34 cellular contexts compared by ENCODE assay signal in the genomic region with DNA sequence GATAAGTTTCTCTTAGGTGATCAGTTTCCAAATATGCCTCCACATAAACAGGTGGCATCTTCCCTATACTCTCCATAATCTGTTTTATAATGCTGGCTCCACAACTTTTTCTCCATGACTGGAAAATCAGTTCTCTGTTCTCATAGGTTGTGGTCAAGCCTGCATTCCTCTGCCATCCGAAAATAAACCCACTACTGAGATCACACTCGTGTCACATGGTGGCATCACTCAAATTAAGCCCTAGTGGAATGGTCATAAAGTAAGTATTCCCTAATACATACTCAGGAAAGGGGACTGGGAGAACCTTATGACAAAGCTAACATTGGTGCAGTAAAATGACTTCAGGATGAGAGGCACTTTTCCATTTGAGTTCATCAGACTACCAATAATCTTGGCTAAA.
"Had no signal": no experiment of that assay in that cellular context is flagged by ENCODE, and none has a peak within 500 bp of the region (broad histone marks: within the 10 kb centered on the region; RNA-seq: fewer than 3 reads in every experiment).

No MANE protein-coding gene starts in this region.

- DNase-seq: naive thymus-derived CD8-positive, alpha-beta T cell; nephron progenitor cell; occipital lobe; ovary; posterior cingulate gyrus; psoas muscle; right cardiac atrium; right lobe of liver; sigmoid colon; spleen; stimulated activated CD4-positive, alpha-beta T cell treated with anti-CD3 and anti-CD28 coated beads, Interleukin-12 subunit alpha, Interleukin-12 subunit beta, amount 100 ng/mL, for 4 hours; stimulated activated CD4-positive, alpha-beta T cell treated with anti-CD3 and anti-CD28 coated beads, Interleukin-1b, Interleukin-23, amount 100 ng/mL, for 48 hours; stimulated activated CD4-positive, alpha-beta T cell treated with anti-CD3 and anti-CD28 coated beads, Interleukin-4, amount 100 ng/mL, for 1 hour; stimulated activated CD4-positive, alpha-beta T cell treated with anti-CD3 and anti-CD28 coated beads, Interleukin-4, amount 100 ng/mL, for 4 hours; stimulated activated CD8-positive, alpha-beta memory T cell treated with anti-CD3 and anti-CD28 coated beads, Interleukin-4, amount 100 ng/mL, for 48 hours; stimulated activated naive CD4-positive, alpha-beta T cell; stimulated activated naive CD8-positive, alpha-beta T cell treated with anti-CD3 and anti-CD28 coated beads, Interleukin-15, amount 100 ng/mL, for 72 hours; stimulated activated naive CD8-positive, alpha-beta T cell treated with anti-CD3 and anti-CD28 coated beads, Interleukin-15, Interleukin-2, amounts not matched to agents 100 U/mL and 50 U/mL, for 24 hours; substantia nigra; testis; tibial artery; transverse colon; upper lobe of right lung; uterus had no signal

- ATAC-seq: naive thymus-derived CD8-positive, alpha-beta T cell; natural killer cell treated with Interleukin-12 subunit alpha and Interleukin-12 subunit beta and Interleukin-15 and Interleukin-18, amount 100 ng/mL, for 72 hours; psoas muscle; right cardiac atrium; right lobe of liver; stimulated activated memory B cell treated with anti-CD40 and anti-IgM and Interleukin-4, amounts not matched to agents 10 μg/mL and 1 μg/mL and 100 μg/mL, for 72 hours; stimulated activated naive CD8-positive, alpha-beta T cell treated with anti-CD3 and anti-CD28 coated beads, Interleukin-15, amount 100 ng/mL, for 72 hours; stimulated activated naive CD8-positive, alpha-beta T cell treated with anti-CD3 and anti-CD28 coated beads, Interleukin-15, Interleukin-2, amounts not matched to agents 100 U/mL and 50 U/mL, for 24 hours; upper lobe of right lung had no signal

- H3K36me3 ChIP-seq: neutrophil, ovary, right lobe of liver, sigmoid colon, spleen, suprapubic skin, tibial artery, transverse colon, upper lobe of right lung, uterus had no signal

- H3K27ac Mint-ChIP-seq: naive thymus-derived CD8-positive, alpha-beta T cell; natural killer cell treated with Interleukin-12 subunit alpha and Interleukin-12 subunit beta and Interleukin-15 and Interleukin-18, amount 100 ng/mL, for 72 hours; nephron progenitor cell; progenitor cell of endocrine pancreas; stimulated activated memory B cell treated with anti-CD40 and anti-IgM and Interleukin-4, amounts not matched to agents 10 μg/mL and 1 μg/mL and 100 μg/mL, for 72 hours; stimulated activated naive CD8-positive, alpha-beta T cell treated with anti-CD3 and anti-CD28 coated beads, Interleukin-15, amount 100 ng/mL, for 72 hours; type B pancreatic cell had no signal

- H3K27me3 Mint-ChIP-seq: progenitor cell of endocrine pancreas, type B pancreatic cell had no signal

- H3K9me3 ChIP-seq: neutrophil, ovary, psoas muscle, right lobe of liver, sigmoid colon, suprapubic skin, testis, tibial artery, transverse colon, upper lobe of right lung, uterus had no signal

- H3K4me3 Mint-ChIP-seq: naive thymus-derived CD8-positive, alpha-beta T cell; natural killer cell treated with Interleukin-12 subunit alpha and Interleukin-12 subunit beta and Interleukin-15 and Interleukin-18, amount 100 ng/mL, for 72 hours; nephron progenitor cell; neural crest cell; stimulated activated memory B cell treated with anti-CD40 and anti-IgM and Interleukin-4, amounts not matched to agents 10 μg/mL and 1 μg/mL and 100 μg/mL, for 72 hours; stimulated activated naive CD8-positive, alpha-beta T cell treated with anti-CD3 and anti-CD28 coated beads, Interleukin-15, amount 100 ng/mL, for 72 hours; type B pancreatic cell had no signal

- H3K9ac ChIP-seq: parathyroid adenoma had no signal

- H3K79me2 ChIP-seq: parathyroid adenoma had no signal

- H3K36me3 Mint-ChIP-seq: naive thymus-derived CD8-positive, alpha-beta T cell; natural killer cell treated with Interleukin-12 subunit alpha and Interleukin-12 subunit beta and Interleukin-15 and Interleukin-18, amount 100 ng/mL, for 72 hours; stimulated activated memory B cell treated with anti-CD40 and anti-IgM and Interleukin-4, amounts not matched to agents 10 μg/mL and 1 μg/mL and 100 μg/mL, for 72 hours; type B pancreatic cell had no signal

- H3K4me2 ChIP-seq: smooth muscle cell had no signal

- H3K4me3 ChIP-seq: ovary, psoas muscle, right lobe of liver, sigmoid colon, skin epidermis, smooth muscle cell, spleen, suprapubic skin, testis, tibial artery, transverse colon, upper lobe of right lung, uterus had no signal

- H2AFZ ChIP-seq: parathyroid adenoma had no signal

- H3K27ac ChIP-seq: neutrophil, ovary, parathyroid adenoma, psoas muscle, right lobe of liver, sigmoid colon, skin epidermis, spleen, suprapubic skin, testis, tibial artery, transverse colon, upper lobe of right lung, uterus had no signal

- H3K9me3 Mint-ChIP-seq: natural killer cell treated with Interleukin-12 subunit alpha and Interleukin-12 subunit beta and Interleukin-15 and Interleukin-18, amount 100 ng/mL, for 72 hours; stimulated activated naive CD8-positive, alpha-beta T cell treated with anti-CD3 and anti-CD28 coated beads, Interleukin-15, amount 100 ng/mL, for 72 hours; type B pancreatic cell had no signal

- H3K4me1 Mint-ChIP-seq: naive thymus-derived CD8-positive, alpha-beta T cell; nephron progenitor cell; neural crest cell; stimulated activated memory B cell treated with anti-CD40 and anti-IgM and Interleukin-4, amounts not matched to agents 10 μg/mL and 1 μg/mL and 100 μg/mL, for 72 hours; stimulated activated naive CD8-positive, alpha-beta T cell treated with anti-CD3 and anti-CD28 coated beads, Interleukin-15, amount 100 ng/mL, for 72 hours had no signal

- H3K4me1 ChIP-seq: parathyroid adenoma, psoas muscle, right lobe of liver, sigmoid colon, spleen, suprapubic skin, testis, tibial artery, transverse colon, upper lobe of right lung, uterus had no signal

- H3K27me3 ChIP-seq: neutrophil, ovary, right lobe of liver, sigmoid colon, suprapubic skin, testis, tibial artery, transverse colon, upper lobe of right lung, uterus had no signal
